In the genomic region with DNA sequence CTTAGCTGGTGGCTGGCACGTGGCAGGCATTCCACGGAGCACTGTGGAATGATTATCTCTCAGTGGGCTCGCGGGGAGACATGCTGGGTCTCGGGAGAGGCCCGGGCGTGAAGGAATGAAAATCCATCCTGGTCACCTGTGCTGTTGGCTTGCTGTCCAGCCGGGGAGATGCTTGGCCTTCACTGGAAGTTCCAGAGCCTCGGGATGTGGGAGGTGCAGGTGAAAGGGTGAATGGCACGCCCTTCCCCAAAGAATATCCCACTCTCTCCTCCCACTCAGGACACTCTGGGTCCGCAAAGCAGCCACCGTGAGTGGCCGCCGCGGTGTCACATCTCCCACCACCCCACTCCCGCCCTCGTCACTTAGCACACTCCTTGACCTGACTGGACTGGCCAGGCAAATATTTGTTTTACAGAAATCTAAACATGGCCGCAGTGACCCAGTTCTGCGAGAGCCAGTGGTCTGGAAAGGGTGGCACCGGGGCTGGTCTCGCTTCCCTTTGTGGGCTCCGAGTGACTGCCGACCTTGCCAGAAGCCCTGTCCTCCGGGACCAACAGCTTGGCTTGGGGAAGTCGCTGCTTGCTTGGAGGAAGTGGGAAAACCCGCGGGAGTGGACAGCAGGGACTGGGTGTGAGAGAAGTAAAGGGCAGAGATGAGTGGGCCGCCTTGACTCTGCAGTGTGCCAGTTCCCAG, we compare ENCODE assay signal across 1 cellular context.
TF ChIP-seq lines count a peak whose summit lies in the region.

No MANE protein-coding gene starts in this region.

TF ChIP-seq in HepG2, 621 proteins besides CTCF, POLR2A, EP300 and RAD21 (continued from another document and continues in another):
- TF ChIP-seq, protein P1, sequence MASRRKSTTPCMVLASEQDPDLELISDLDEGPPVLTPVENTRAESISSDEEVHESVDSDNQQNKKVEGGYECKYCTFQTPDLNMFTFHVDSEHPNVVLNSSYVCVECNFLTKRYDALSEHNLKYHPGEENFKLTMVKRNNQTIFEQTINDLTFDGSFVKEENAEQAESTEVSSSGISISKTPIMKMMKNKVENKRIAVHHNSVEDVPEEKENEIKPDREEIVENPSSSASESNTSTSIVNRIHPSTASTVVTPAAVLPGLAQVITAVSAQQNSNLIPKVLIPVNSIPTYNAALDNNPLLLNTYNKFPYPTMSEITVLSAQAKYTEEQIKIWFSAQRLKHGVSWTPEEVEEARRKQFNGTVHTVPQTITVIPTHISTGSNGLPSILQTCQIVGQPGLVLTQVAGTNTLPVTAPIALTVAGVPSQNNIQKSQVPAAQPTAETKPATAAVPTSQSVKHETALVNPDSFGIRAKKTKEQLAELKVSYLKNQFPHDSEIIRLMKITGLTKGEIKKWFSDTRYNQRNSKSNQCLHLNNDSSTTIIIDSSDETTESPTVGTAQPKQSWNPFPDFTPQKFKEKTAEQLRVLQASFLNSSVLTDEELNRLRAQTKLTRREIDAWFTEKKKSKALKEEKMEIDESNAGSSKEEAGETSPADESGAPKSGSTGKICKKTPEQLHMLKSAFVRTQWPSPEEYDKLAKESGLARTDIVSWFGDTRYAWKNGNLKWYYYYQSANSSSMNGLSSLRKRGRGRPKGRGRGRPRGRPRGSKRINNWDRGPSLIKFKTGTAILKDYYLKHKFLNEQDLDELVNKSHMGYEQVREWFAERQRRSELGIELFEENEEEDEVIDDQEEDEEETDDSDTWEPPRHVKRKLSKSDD (CRISPR knock-in tag; IDR thresholded peaks at IDR 0.05; ENCODE audit: low read depth), result peak; percentile 81; the same call in 1 of the 2 replicates
- TF ChIP-seq ZNF446 (CRISPR knock-in tag; IDR thresholded peaks at IDR 0.05), result no peak
- TF ChIP-seq NR1H2 (CRISPR knock-in tag; IDR thresholded peaks at IDR 0.05; ENCODE audit: borderline replicate concordance, low read depth), result no peak
- TF ChIP-seq BRD4 (CRISPR knock-in tag; IDR thresholded peaks at IDR 0.05), result no peak
- TF ChIP-seq, protein P2, sequence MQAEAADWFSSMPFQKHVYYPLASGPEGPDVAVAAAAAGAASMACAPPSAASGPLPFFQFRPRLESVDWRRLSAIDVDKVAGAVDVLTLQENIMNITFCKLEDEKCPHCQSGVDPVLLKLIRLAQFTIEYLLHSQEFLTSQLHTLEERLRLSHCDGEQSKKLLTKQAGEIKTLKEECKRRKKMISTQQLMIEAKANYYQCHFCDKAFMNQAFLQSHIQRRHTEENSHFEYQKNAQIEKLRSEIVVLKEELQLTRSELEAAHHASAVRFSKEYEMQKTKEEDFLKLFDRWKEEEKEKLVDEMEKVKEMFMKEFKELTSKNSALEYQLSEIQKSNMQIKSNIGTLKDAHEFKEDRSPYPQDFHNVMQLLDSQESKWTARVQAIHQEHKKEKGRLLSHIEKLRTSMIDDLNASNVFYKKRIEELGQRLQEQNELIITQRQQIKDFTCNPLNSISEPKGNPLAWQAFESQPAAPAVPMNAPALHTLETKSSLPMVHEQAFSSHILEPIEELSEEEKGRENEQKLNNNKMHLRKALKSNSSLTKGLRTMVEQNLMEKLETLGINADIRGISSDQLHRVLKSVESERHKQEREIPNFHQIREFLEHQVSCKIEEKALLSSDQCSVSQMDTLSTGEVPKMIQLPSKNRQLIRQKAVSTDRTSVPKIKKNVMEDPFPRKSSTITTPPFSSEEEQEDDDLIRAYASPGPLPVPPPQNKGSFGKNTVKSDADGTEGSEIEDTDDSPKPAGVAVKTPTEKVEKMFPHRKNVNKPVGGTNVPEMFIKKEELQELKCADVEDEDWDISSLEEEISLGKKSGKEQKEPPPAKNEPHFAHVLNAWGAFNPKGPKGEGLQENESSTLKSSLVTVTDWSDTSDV (CRISPR knock-in tag; IDR thresholded peaks at IDR 0.05), result peak; percentile 89; the same call in 1 of the 2 replicates
- TF ChIP-seq FOSL1 (CRISPR knock-in tag; IDR thresholded peaks at IDR 0.05; ENCODE audit: borderline replicate concordance), result no peak
- TF ChIP-seq, protein P3, sequence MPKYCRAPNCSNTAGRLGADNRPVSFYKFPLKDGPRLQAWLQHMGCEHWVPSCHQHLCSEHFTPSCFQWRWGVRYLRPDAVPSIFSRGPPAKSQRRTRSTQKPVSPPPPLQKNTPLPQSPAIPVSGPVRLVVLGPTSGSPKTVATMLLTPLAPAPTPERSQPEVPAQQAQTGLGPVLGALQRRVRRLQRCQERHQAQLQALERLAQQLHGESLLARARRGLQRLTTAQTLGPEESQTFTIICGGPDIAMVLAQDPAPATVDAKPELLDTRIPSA (CRISPR knock-in tag; IDR thresholded peaks at IDR 0.05; ENCODE audit: borderline replicate concordance), result no peak
- TF ChIP-seq ZSCAN25 (CRISPR knock-in tag; IDR thresholded peaks at IDR 0.05), result 0 out of 2 replicates have a peak, but pooled peaks have one; percentile 11
- TF ChIP-seq, protein P4, sequence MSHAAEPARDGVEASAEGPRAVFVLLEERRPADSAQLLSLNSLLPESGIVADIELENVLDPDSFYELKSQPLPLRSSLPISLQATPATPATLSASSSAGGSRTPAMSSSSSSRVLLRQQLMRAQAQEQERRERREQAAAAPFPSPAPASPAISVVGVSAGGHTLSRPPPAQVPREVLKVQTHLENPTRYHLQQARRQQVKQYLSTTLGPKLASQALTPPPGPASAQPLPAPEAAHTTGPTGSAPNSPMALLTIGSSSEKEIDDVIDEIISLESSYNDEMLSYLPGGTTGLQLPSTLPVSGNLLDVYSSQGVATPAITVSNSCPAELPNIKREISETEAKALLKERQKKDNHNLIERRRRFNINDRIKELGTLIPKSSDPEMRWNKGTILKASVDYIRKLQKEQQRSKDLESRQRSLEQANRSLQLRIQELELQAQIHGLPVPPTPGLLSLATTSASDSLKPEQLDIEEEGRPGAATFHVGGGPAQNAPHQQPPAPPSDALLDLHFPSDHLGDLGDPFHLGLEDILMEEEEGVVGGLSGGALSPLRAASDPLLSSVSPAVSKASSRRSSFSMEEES (CRISPR knock-in tag; IDR thresholded peaks at IDR 0.05), result no peak
- no peak for TF ChIP-seq ATRX (CRISPR knock-in tag; IDR thresholded peaks at IDR 0.05; ENCODE audit: borderline replicate concordance)
- TF ChIP-seq ZNF891 (CRISPR knock-in tag; IDR thresholded peaks at IDR 0.05), result no peak
- 0 out of 2 replicates have a peak, but pooled peaks have one; percentile 8 for TF ChIP-seq ZNF598 (CRISPR knock-in tag; IDR thresholded peaks at IDR 0.05; ENCODE audit: borderline replicate concordance)
- TF ChIP-seq, protein P5, sequence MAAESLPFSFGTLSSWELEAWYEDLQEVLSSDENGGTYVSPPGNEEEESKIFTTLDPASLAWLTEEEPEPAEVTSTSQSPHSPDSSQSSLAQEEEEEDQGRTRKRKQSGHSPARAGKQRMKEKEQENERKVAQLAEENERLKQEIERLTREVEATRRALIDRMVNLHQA (CRISPR knock-in tag; IDR thresholded peaks at IDR 0.05), result no peak
- TF ChIP-seq, protein P6, sequence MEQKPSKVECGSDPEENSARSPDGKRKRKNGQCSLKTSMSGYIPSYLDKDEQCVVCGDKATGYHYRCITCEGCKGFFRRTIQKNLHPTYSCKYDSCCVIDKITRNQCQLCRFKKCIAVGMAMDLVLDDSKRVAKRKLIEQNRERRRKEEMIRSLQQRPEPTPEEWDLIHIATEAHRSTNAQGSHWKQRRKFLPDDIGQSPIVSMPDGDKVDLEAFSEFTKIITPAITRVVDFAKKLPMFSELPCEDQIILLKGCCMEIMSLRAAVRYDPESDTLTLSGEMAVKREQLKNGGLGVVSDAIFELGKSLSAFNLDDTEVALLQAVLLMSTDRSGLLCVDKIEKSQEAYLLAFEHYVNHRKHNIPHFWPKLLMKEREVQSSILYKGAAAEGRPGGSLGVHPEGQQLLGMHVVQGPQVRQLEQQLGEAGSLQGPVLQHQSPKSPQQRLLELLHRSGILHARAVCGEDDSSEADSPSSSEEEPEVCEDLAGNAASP (CRISPR knock-in tag; IDR thresholded peaks at IDR 0.05; ENCODE audit: borderline replicate concordance), result peak; percentile 89; the same call in 1 of the 2 replicates
- no peak for TF ChIP-seq ZNF432 (CRISPR knock-in tag; IDR thresholded peaks at IDR 0.05; ENCODE audit: borderline replicate concordance)
- peak; percentile 97 for TF ChIP-seq MTA1 (CRISPR knock-in tag; IDR thresholded peaks at IDR 0.05; ENCODE audit: borderline replicate concordance)
- TF ChIP-seq ZNF230 (CRISPR knock-in tag; IDR thresholded peaks at IDR 0.05), result no peak
- no peak; the same call in 1 of the 2 replicates for TF ChIP-seq KMT2B (CRISPR knock-in tag; IDR thresholded peaks at IDR 0.05)
- peak; percentile 41; the same call in 1 of the 2 replicates for TF ChIP-seq SIN3A (IDR thresholded peaks at IDR 0.05; ENCODE audit: borderline replicate concordance, low read depth, low read length)
- TF ChIP-seq YEATS4 (CRISPR knock-in tag; IDR thresholded peaks at IDR 0.05; ENCODE audit: borderline replicate concordance), result no peak
- no peak for TF ChIP-seq JDP2 (CRISPR knock-in tag; IDR thresholded peaks at IDR 0.05; ENCODE audit: borderline replicate concordance)
- TF ChIP-seq, protein P7, sequence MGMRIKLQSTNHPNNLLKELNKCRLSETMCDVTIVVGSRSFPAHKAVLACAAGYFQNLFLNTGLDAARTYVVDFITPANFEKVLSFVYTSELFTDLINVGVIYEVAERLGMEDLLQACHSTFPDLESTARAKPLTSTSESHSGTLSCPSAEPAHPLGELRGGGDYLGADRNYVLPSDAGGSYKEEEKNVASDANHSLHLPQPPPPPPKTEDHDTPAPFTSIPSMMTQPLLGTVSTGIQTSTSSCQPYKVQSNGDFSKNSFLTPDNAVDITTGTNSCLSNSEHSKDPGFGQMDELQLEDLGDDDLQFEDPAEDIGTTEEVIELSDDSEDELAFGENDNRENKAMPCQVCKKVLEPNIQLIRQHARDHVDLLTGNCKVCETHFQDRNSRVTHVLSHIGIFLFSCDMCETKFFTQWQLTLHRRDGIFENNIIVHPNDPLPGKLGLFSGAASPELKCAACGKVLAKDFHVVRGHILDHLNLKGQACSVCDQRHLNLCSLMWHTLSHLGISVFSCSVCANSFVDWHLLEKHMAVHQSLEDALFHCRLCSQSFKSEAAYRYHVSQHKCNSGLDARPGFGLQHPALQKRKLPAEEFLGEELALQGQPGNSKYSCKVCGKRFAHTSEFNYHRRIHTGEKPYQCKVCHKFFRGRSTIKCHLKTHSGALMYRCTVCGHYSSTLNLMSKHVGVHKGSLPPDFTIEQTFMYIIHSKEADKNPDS (CRISPR knock-in tag; IDR thresholded peaks at IDR 0.05), result no peak
- no peak for TF ChIP-seq ZBTB8A (CRISPR knock-in tag; IDR thresholded peaks at IDR 0.05; ENCODE audit: borderline replicate concordance, low read depth)
- no peak for TF ChIP-seq PCBP2 (optimal IDR thresholded peaks at IDR 0.05; ENCODE audit: low read depth, low read length, poor library complexity, severe bottlenecking)
- no peak for TF ChIP-seq ZNF558 (CRISPR knock-in tag; IDR thresholded peaks at IDR 0.05; ENCODE audit: borderline replicate concordance)
- peak; percentile 93 for TF ChIP-seq FOXA3 (CRISPR knock-in tag; IDR thresholded peaks at IDR 0.05)
- no peak for TF ChIP-seq AGO1 (IDR thresholded peaks at IDR 0.05; ENCODE audit: low read depth, low read length, poor library complexity, severe bottlenecking)
- TF ChIP-seq ZNF746 (CRISPR knock-in tag; IDR thresholded peaks at IDR 0.05), result no peak
- TF ChIP-seq, protein P8, sequence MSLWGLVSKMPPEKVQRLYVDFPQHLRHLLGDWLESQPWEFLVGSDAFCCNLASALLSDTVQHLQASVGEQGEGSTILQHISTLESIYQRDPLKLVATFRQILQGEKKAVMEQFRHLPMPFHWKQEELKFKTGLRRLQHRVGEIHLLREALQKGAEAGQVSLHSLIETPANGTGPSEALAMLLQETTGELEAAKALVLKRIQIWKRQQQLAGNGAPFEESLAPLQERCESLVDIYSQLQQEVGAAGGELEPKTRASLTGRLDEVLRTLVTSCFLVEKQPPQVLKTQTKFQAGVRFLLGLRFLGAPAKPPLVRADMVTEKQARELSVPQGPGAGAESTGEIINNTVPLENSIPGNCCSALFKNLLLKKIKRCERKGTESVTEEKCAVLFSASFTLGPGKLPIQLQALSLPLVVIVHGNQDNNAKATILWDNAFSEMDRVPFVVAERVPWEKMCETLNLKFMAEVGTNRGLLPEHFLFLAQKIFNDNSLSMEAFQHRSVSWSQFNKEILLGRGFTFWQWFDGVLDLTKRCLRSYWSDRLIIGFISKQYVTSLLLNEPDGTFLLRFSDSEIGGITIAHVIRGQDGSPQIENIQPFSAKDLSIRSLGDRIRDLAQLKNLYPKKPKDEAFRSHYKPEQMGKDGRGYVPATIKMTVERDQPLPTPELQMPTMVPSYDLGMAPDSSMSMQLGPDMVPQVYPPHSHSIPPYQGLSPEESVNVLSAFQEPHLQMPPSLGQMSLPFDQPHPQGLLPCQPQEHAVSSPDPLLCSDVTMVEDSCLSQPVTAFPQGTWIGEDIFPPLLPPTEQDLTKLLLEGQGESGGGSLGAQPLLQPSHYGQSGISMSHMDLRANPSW (CRISPR knock-in tag; IDR thresholded peaks at IDR 0.05; ENCODE audit: borderline replicate concordance), result no peak
- TF ChIP-seq, protein P9, sequence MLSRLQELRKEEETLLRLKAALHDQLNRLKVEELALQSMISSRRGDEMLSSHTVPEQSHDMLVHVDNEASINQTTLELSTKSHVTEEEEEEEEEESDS (CRISPR knock-in tag; IDR thresholded peaks at IDR 0.05; ENCODE audit: borderline replicate concordance), result no peak
- TF ChIP-seq ZNF484 (CRISPR knock-in tag; IDR thresholded peaks at IDR 0.05; ENCODE audit: borderline replicate concordance, low read depth), result no peak
- TF ChIP-seq ZFYVE20 (CRISPR knock-in tag; IDR thresholded peaks at IDR 0.05; ENCODE audit: borderline replicate concordance, low read depth), result no peak
- peak; percentile 65; the same call in 1 of the 2 replicates for TF ChIP-seq MEF2D (CRISPR knock-in tag; IDR thresholded peaks at IDR 0.05)
